In genomic region chr19:20422216-20422615, GRCh38 we compare ENCODE assay signal across 16 cellular contexts.
DNase-seq lines count a peak whose midpoint lies in the region; ATAC-seq and TF ChIP-seq lines count a peak whose summit lies in the region.
"Had no signal": no experiment of that assay in that cellular context is flagged by ENCODE, and none has a peak within 500 bp of the region (broad histone marks: within the 10 kb centered on the region; RNA-seq: fewer than 3 reads in every experiment).

No MANE protein-coding gene starts in this region.

- no peak for ATAC-seq in stimulated activated memory B cell treated with anti-CD40 and anti-IgM and Interleukin-4, amounts not matched to agents 10 μg/mL and 1 μg/mL and 100 μg/mL, for 72 hours
- ATAC-seq: activated CD8-positive, alpha-beta memory T cell treated with anti-CD3 and anti-CD28 coated beads, Interleukin-2, amount 10 ng/mL, durations not matched to agents 7 days and 5 days; naive thymus-derived CD8-positive, alpha-beta T cell had no signal

- peak overlapping the region; percentile 34; the same call in 1 of the 2 replicates for H3K4me3 ChIP-seq in WERI-Rb-1 (ENCODE audit: low read depth, low read length)
- no peak overlapping the region for H3K4me3 ChIP-seq in colonic mucosa

- H3K4me1 ChIP-seq in colonic mucosa: no peaks in the 10 kb centered on the region
- H3K4me1 ChIP-seq: Caco-2 had no signal

- no peaks in the 10 kb centered on the region for H3K36me3 ChIP-seq in WERI-Rb-1
- H3K36me3 ChIP-seq in colonic mucosa: no peaks in the 10 kb centered on the region

- H3K9me3 ChIP-seq in WERI-Rb-1 (ENCODE audit: severe bottlenecking): peaks cover 5% of the 10 kb centered on the region
- no peaks in the 10 kb centered on the region for H3K9me3 ChIP-seq in colonic mucosa
- H3K9me3 ChIP-seq: Caco-2 had no signal

- DNase-seq in activated CD4-positive, alpha-beta T cell treated with anti-CD3 and anti-CD28 coated beads, Interleukin-2, amount 10 ng/mL, durations not matched to agents 7 days and 5 days: no peak
- no peak for DNase-seq in activated CD4-positive, alpha-beta T cell treated with anti-CD3 and anti-CD28 coated beads, Interleukin-2, amount 50 U/mL, for 4 hours
- DNase-seq in WERI-Rb-1 (peak; percentile 46), immature natural killer cell (no peak), colonic mucosa (no peak), SW480 (ENCODE audit: low spot score) (no peak), epidermal melanocyte (ENCODE audit: insufficient read length, low spot score) (no peak)
- DNase-seq: activated CD8-positive, alpha-beta memory T cell treated with anti-CD3 and anti-CD28 coated beads, Interleukin-2, amount 10 ng/mL, durations not matched to agents 7 days and 5 days; Caco-2; HCEC 1CT; kidney; naive thymus-derived CD8-positive, alpha-beta T cell; NCI-H187 treated with DMSO at 0.1 percent for 48 hours; NCI-H69; small intestine had no signal

- H3K27me3 Mint-ChIP-seq in activated CD4-positive, alpha-beta T cell treated with anti-CD3 and anti-CD28 coated beads, Interleukin-2, amount 10 ng/mL, durations not matched to agents 7 days and 5 days: no peaks in the 10 kb centered on the region
- peaks cover 0 to 5% (median 2%) of the 10 kb centered on the region in 3 donors for H3K27me3 Mint-ChIP-seq in immature natural killer cell (ENCODE audit: low read depth in 3 of 3)
- H3K27me3 Mint-ChIP-seq in stimulated activated memory B cell treated with anti-CD40 and anti-IgM and Interleukin-4, amounts not matched to agents 10 μg/mL and 1 μg/mL and 100 μg/mL, for 72 hours: no peaks in the 10 kb centered on the region
- H3K27me3 Mint-ChIP-seq: activated CD8-positive, alpha-beta memory T cell treated with anti-CD3 and anti-CD28 coated beads, Interleukin-2, amount 10 ng/mL, durations not matched to agents 7 days and 5 days had no signal

- TF ChIP-seq CTCF in WERI-Rb-1 (IDR thresholded peaks at IDR 0.05; ENCODE audit: low read depth, low read length): no peak
- TF ChIP-seq CTCF in colonic mucosa (IDR thresholded peaks at IDR 0.05): no peak

- intact Hi-C loops in colonic mucosa (cut with DNase I): no loop called here

- peaks cover 58% of the 10 kb centered on the region for H3K36me3 Mint-ChIP-seq in activated CD4-positive, alpha-beta T cell treated with anti-CD3 and anti-CD28 coated beads, Interleukin-2, amount 10 ng/mL, durations not matched to agents 7 days and 5 days (ENCODE audit: low read depth)
- H3K36me3 Mint-ChIP-seq in immature natural killer cell: peaks cover 0 to 8% (median 0%) of the 10 kb centered on the region in 3 donors
- peaks cover 38% of the 10 kb centered on the region for H3K36me3 Mint-ChIP-seq in stimulated activated memory B cell treated with anti-CD40 and anti-IgM and Interleukin-4, amounts not matched to agents 10 μg/mL and 1 μg/mL and 100 μg/mL, for 72 hours

- no peaks in the 10 kb centered on the region for H3K27me3 ChIP-seq in WERI-Rb-1 (ENCODE audit: insufficient read depth, low read depth, severe bottlenecking)
- H3K27me3 ChIP-seq in colonic mucosa: no peaks in the 10 kb centered on the region

- no peak overlapping the region for H3K9ac ChIP-seq in colonic mucosa (ENCODE audit: low read depth in 2 of 2, low read length in 2 of 2)

- peaks cover 15% of the 10 kb centered on the region for H3K4me1 Mint-ChIP-seq in activated CD4-positive, alpha-beta T cell treated with anti-CD3 and anti-CD28 coated beads, Interleukin-2, amount 10 ng/mL, durations not matched to agents 7 days and 5 days
- H3K4me1 Mint-ChIP-seq in immature natural killer cell: peaks cover 11 to 25% of the 10 kb centered on the region in 2 donors
- H3K4me1 Mint-ChIP-seq in stimulated activated memory B cell treated with anti-CD40 and anti-IgM and Interleukin-4, amounts not matched to agents 10 μg/mL and 1 μg/mL and 100 μg/mL, for 72 hours: peaks cover 21% of the 10 kb centered on the region

- H3K4me3 Mint-ChIP-seq in activated CD4-positive, alpha-beta T cell treated with anti-CD3 and anti-CD28 coated beads, Interleukin-2, amount 10 ng/mL, durations not matched to agents 7 days and 5 days: peak overlapping the region; percentile 42
- peak overlapping the region in 4 of 5 donors; percentile 15 to 98 (median 70) for H3K4me3 Mint-ChIP-seq in immature natural killer cell
- H3K4me3 Mint-ChIP-seq in stimulated activated memory B cell treated with anti-CD40 and anti-IgM and Interleukin-4, amounts not matched to agents 10 μg/mL and 1 μg/mL and 100 μg/mL, for 72 hours: peak overlapping the region; percentile 15
- H3K4me3 Mint-ChIP-seq: activated CD8-positive, alpha-beta memory T cell treated with anti-CD3 and anti-CD28 coated beads, Interleukin-2, amount 10 ng/mL, durations not matched to agents 7 days and 5 days had no signal

- no peak overlapping the region for H3K27ac Mint-ChIP-seq in activated CD4-positive, alpha-beta T cell treated with anti-CD3 and anti-CD28 coated beads, Interleukin-2, amount 10 ng/mL, durations not matched to agents 7 days and 5 days
- H3K27ac Mint-ChIP-seq in immature natural killer cell: peak overlapping the region in 2 of 6 donors; percentile 1 to 39
- no peak overlapping the region for H3K27ac Mint-ChIP-seq in stimulated activated memory B cell treated with anti-CD40 and anti-IgM and Interleukin-4, amounts not matched to agents 10 μg/mL and 1 μg/mL and 100 μg/mL, for 72 hours
- H3K27ac Mint-ChIP-seq: activated CD8-positive, alpha-beta memory T cell treated with anti-CD3 and anti-CD28 coated beads, Interleukin-2, amount 10 ng/mL, durations not matched to agents 7 days and 5 days had no signal

- H3K27ac ChIP-seq in WERI-Rb-1 (peak overlapping the region; percentile 61; the same call in 1 of the 2 replicates), colonic mucosa (no peak overlapping the region)

- peaks cover 26% of the 10 kb centered on the region for H3K9me3 Mint-ChIP-seq in activated CD4-positive, alpha-beta T cell treated with anti-CD3 and anti-CD28 coated beads, Interleukin-2, amount 10 ng/mL, durations not matched to agents 7 days and 5 days
- H3K9me3 Mint-ChIP-seq in immature natural killer cell: peaks cover 0 to 2% (median 0%) of the 10 kb centered on the region in 6 donors
- H3K9me3 Mint-ChIP-seq in stimulated activated memory B cell treated with anti-CD40 and anti-IgM and Interleukin-4, amounts not matched to agents 10 μg/mL and 1 μg/mL and 100 μg/mL, for 72 hours: peaks cover 3% of the 10 kb centered on the region

- POLR2A ChIA-PET in activated CD4-positive, alpha-beta T cell treated with anti-CD3 and anti-CD28 coated beads, Interleukin-2, amount 10 ng/mL, durations not matched to agents 7 days and 5 days (lab: Charles Lee): no interaction called here

- CTCF ChIA-PET in activated CD4-positive, alpha-beta T cell treated with anti-CD3 and anti-CD28 coated beads, Interleukin-2, amount 10 ng/mL, durations not matched to agents 7 days and 5 days (lab: Charles Lee): no interaction called here

Comparison
In these comparisons a context has a peak if more than half of its experiments do, and no peak if none do; other contexts are left out.
1. H3K4me3 Mint-ChIP-seq: peak in every context shown above with its lines; median percentile 70 in immature natural killer cell; 42 in activated CD4-positive, alpha-beta T cell treated with anti-CD3 and anti-CD28 coated beads, Interleukin-2, amount 10 ng/mL, durations not matched to agents 7 days and 5 days; 15 in stimulated activated memory B cell treated with anti-CD40 and anti-IgM and Interleukin-4, amounts not matched to agents 10 μg/mL and 1 μg/mL and 100 μg/mL, for 72 hours.